ENCODE assay signal across 27 cellular contexts in genomic region chr4:75434105-75434504, GRCh38.
"Had no signal": no experiment of that assay in that cellular context is flagged by ENCODE, and none has a peak within 500 bp of the region (broad histone marks: within the 10 kb centered on the region; RNA-seq: fewer than 3 reads in every experiment).

No MANE protein-coding gene starts in this region.

- H3K36me3 ChIP-seq: ascending aorta, sigmoid colon, stomach, suprapubic skin, tibial artery, WERI-Rb-1 had no signal

- H3K4me3 ChIP-seq: ascending aorta, coronary artery, dorsolateral prefrontal cortex, psoas muscle, sigmoid colon, stomach, suprapubic skin, tibial artery had no signal

- H3K4me1 ChIP-seq: ascending aorta, parathyroid adenoma, psoas muscle, sigmoid colon, stomach, suprapubic skin, tibial artery had no signal

- FAIRE-seq: frontal cortex, keratinocyte, small intestine had no signal

- H3K27me3 ChIP-seq: ascending aorta, sigmoid colon, stomach, suprapubic skin, tibial artery had no signal

- DNase-seq: activated CD4-positive, alpha-beta memory T cell treated with anti-CD3 and anti-CD28 coated beads for 36 hours; activated CD4-positive, alpha-beta T cell treated with anti-CD3 and anti-CD28 coated beads, Interleukin-2, amount 10 ng/mL, durations not matched to agents 24 days and 14 days; activated CD8-positive, alpha-beta memory T cell treated with anti-CD3 and anti-CD28 coated beads, Interleukin-2, amount 50 U/mL, for 4 hours; activated effector memory CD4-positive, alpha-beta T cell treated with anti-CD3 and anti-CD28 coated beads, Interleukin-2, amount 50 U/mL, for 16 hours; activated naive CD4-positive, alpha-beta T cell treated with anti-CD3 and anti-CD28 coated beads for 36 hours; activated naive CD8-positive, alpha-beta T cell treated with anti-CD3 and anti-CD28 coated beads, Interleukin-2, amount 10 ng/mL, durations not matched to agents 7 days and 5 days; activated T-cell treated with anti-CD3 and anti-CD28 coated beads, Interleukin-2, amount 50 U/mL, for 1 hour; effector memory CD4-positive, alpha-beta T cell; glutamatergic neuron; left cardiac atrium; midbrain; naive thymus-derived CD4-positive, alpha-beta T cell; psoas muscle; sigmoid colon; small intestine; stimulated activated naive B cell treated with anti-CD40 and anti-IgM and Interleukin-4, amounts not matched to agents 10 μg/mL and 1 μg/mL and 100 μg/mL, for 72 hours; stomach; T1000; tibial artery; WERI-Rb-1 had no signal

- H3K27ac ChIP-seq: ascending aorta, coronary artery, parathyroid adenoma, psoas muscle, sigmoid colon, stomach, suprapubic skin, tibial artery, WERI-Rb-1 had no signal

- H3K9me3 ChIP-seq: ascending aorta, suprapubic skin, tibial artery had no signal
